Comparison of ENCODE assay signal across 21 cellular contexts in genomic region chr11:26675233-26675928, GRCh38.
DNase-seq lines count a peak whose midpoint lies in the region; ATAC-seq and TF ChIP-seq lines count a peak whose summit lies in the region.
"Had no signal": no experiment of that assay in that cellular context is flagged by ENCODE, and none has a peak within 500 bp of the region (broad histone marks: within the 10 kb centered on the region; RNA-seq: fewer than 3 reads in every experiment).

No MANE protein-coding gene starts in this region.

- H3K36me3 Mint-ChIP-seq in stimulated activated memory B cell treated with anti-CD40 and anti-IgM and Interleukin-4, amounts not matched to agents 10 μg/mL and 1 μg/mL and 100 μg/mL, for 72 hours = no peaks in the 10 kb centered on the region
- H3K36me3 Mint-ChIP-seq: CD4-positive, alpha-beta memory T cell had no signal

- no peaks in the 10 kb centered on the region for H3K9me3 ChIP-seq in Loucy (ENCODE audit: insufficient read depth, low read depth, low read length)
- no peaks in the 10 kb centered on the region for H3K9me3 ChIP-seq in endocrine pancreas (ENCODE audit: control insufficient read depth, low read length)
- H3K9me3 ChIP-seq: BLaER1 treated with 17β-estradiol and CSF1 and Interleukin-3, amounts not matched to agents 10 nM and 100 nM; Caco-2; HAP-1 had no signal

- H3K27me3 Mint-ChIP-seq in stimulated activated memory B cell treated with anti-CD40 and anti-IgM and Interleukin-4, amounts not matched to agents 10 μg/mL and 1 μg/mL and 100 μg/mL, for 72 hours = no peaks in the 10 kb centered on the region
- H3K27me3 Mint-ChIP-seq: CD4-positive, alpha-beta memory T cell had no signal

- H3K27me3 ChIP-seq in Loucy (ENCODE audit: insufficient read depth, low read length, poor library complexity, severe bottlenecking) = no peaks in the 10 kb centered on the region
- no peaks in the 10 kb centered on the region for H3K27me3 ChIP-seq in endocrine pancreas (ENCODE audit: control insufficient read depth, insufficient read depth, low read length)
- H3K27me3 ChIP-seq: BLaER1 treated with 17β-estradiol and CSF1 and Interleukin-3, amounts not matched to agents 10 nM and 100 nM had no signal

- H3K9me2 ChIP-seq in Loucy (replicated peaks; ENCODE audit: low read depth, low read length) = no peaks in the 10 kb centered on the region

- H3K4me3 ChIP-seq in Loucy (ENCODE audit: low read length, poor library complexity, severe bottlenecking) (peak overlapping the region; percentile 41), endocrine pancreas (ENCODE audit: control insufficient read depth, insufficient read depth, low read length) (peak overlapping the region; percentile 26)
- H3K4me3 ChIP-seq: BLaER1 treated with 17β-estradiol and CSF1 and Interleukin-3, amounts not matched to agents 10 nM and 100 nM; HAP-1; K562; SK-N-MC had no signal

- no peaks in the 10 kb centered on the region for H3K9me3 Mint-ChIP-seq in stimulated activated memory B cell treated with anti-CD40 and anti-IgM and Interleukin-4, amounts not matched to agents 10 μg/mL and 1 μg/mL and 100 μg/mL, for 72 hours

- H3K9ac ChIP-seq in Loucy (ENCODE audit: low read depth, low read length, poor library complexity, severe bottlenecking) = no peak overlapping the region
- H3K9ac ChIP-seq in endocrine pancreas (ENCODE audit: control insufficient read depth, insufficient read depth, low read length) = no peak overlapping the region
- H3K9ac ChIP-seq: BLaER1 treated with 17β-estradiol and CSF1 and Interleukin-3, amounts not matched to agents 10 nM and 100 nM had no signal

- H3K36me3 ChIP-seq in Loucy (ENCODE audit: insufficient read depth, low read length) = no peaks in the 10 kb centered on the region
- no peaks in the 10 kb centered on the region for H3K36me3 ChIP-seq in endocrine pancreas (ENCODE audit: control insufficient read depth, insufficient read depth, low read length)
- H3K36me3 ChIP-seq: BLaER1 treated with 17β-estradiol and CSF1 and Interleukin-3, amounts not matched to agents 10 nM and 100 nM; HAP-1 had no signal

- H3K79me2 ChIP-seq in Loucy (ENCODE audit: insufficient read depth, low read length) = no peaks in the 10 kb centered on the region

- peak overlapping the region; percentile 79 for H2AFZ ChIP-seq in Loucy (ENCODE audit: low read length)

- no peaks in the 10 kb centered on the region for H3K4me1 Mint-ChIP-seq in stimulated activated memory B cell treated with anti-CD40 and anti-IgM and Interleukin-4, amounts not matched to agents 10 μg/mL and 1 μg/mL and 100 μg/mL, for 72 hours

- no peak overlapping the region for H3K27ac Mint-ChIP-seq in stimulated activated memory B cell treated with anti-CD40 and anti-IgM and Interleukin-4, amounts not matched to agents 10 μg/mL and 1 μg/mL and 100 μg/mL, for 72 hours
- H3K27ac Mint-ChIP-seq: CD4-positive, alpha-beta memory T cell had no signal

- TF ChIP-seq CTCF in Loucy (conservative IDR thresholded peaks at IDR 0.05; ENCODE audit: low read length) (no peak), GM20000 (IDR thresholded peaks at IDR 0.05; ENCODE audit: extremely low read depth, missing control alignments) (no peak)

- no peak overlapping the region for H3K4me3 Mint-ChIP-seq in stimulated activated memory B cell treated with anti-CD40 and anti-IgM and Interleukin-4, amounts not matched to agents 10 μg/mL and 1 μg/mL and 100 μg/mL, for 72 hours
- H3K4me3 Mint-ChIP-seq: CD4-positive, alpha-beta memory T cell had no signal

- H3K4me1 ChIP-seq in Loucy (ENCODE audit: insufficient read depth, low read length, poor library complexity, severe bottlenecking) (peaks cover 12% of the 10 kb centered on the region), endocrine pancreas (ENCODE audit: control insufficient read depth, insufficient read depth, low read length) (peaks cover 7% of the 10 kb centered on the region)
- H3K4me1 ChIP-seq: Caco-2, HAP-1 had no signal

- H3K4me2 ChIP-seq in Loucy (ENCODE audit: low read depth, low read length, poor library complexity, severe bottlenecking) = peak overlapping the region; percentile 51
- H3K4me2 ChIP-seq: BLaER1 treated with 17β-estradiol and CSF1 and Interleukin-3, amounts not matched to agents 10 nM and 100 nM had no signal

- no peaks in the 10 kb centered on the region for H4K20me1 ChIP-seq in Loucy (ENCODE audit: insufficient read depth, low read length, poor library complexity, severe bottlenecking)
- H4K20me1 ChIP-seq: BLaER1 treated with 17β-estradiol and CSF1 and Interleukin-3, amounts not matched to agents 10 nM and 100 nM had no signal

- H3F3A ChIP-seq in Loucy (ENCODE audit: low read depth) = no peaks in the 10 kb centered on the region

- DNase-seq in DMS53 (lab: John Stamatoyannopoulos, UW) = peak; percentile 34
- DNase-seq in DMS53 treated with DMSO at 0.1 percent for 48 hours (lab: John Stamatoyannopoulos, UW; ENCODE audit: unreplicated experiment) = no peak
- DNase-seq in NCI-H524 (lab: John Stamatoyannopoulos, UW) = no peak
- no peak for DNase-seq in GM20000 (ENCODE audit: low spot score)
- no peak for DNase-seq in activated CD4-positive, CD25-positive, alpha-beta regulatory T cell (lab: John Stamatoyannopoulos, UW)
- DNase-seq: Caco-2; CD4-positive, alpha-beta memory T cell; DMS 273 treated with DMSO at 0.1 percent for 48 hours; MV-4-11; NCI-H1694; NCI-H2081; NCI-H2171 treated with DMSO at 0.1 percent for 48 hours; NCI-H526; SHP77 treated with DMSO at 0.1 percent for 48 hours had no signal

- ATAC-seq in stimulated activated memory B cell treated with anti-CD40 and anti-IgM and Interleukin-4, amounts not matched to agents 10 μg/mL and 1 μg/mL and 100 μg/mL, for 72 hours = peak; percentile 16
- ATAC-seq: K562 had no signal
